ENCODE assay signal across 8 cellular contexts in the genomic region with DNA sequence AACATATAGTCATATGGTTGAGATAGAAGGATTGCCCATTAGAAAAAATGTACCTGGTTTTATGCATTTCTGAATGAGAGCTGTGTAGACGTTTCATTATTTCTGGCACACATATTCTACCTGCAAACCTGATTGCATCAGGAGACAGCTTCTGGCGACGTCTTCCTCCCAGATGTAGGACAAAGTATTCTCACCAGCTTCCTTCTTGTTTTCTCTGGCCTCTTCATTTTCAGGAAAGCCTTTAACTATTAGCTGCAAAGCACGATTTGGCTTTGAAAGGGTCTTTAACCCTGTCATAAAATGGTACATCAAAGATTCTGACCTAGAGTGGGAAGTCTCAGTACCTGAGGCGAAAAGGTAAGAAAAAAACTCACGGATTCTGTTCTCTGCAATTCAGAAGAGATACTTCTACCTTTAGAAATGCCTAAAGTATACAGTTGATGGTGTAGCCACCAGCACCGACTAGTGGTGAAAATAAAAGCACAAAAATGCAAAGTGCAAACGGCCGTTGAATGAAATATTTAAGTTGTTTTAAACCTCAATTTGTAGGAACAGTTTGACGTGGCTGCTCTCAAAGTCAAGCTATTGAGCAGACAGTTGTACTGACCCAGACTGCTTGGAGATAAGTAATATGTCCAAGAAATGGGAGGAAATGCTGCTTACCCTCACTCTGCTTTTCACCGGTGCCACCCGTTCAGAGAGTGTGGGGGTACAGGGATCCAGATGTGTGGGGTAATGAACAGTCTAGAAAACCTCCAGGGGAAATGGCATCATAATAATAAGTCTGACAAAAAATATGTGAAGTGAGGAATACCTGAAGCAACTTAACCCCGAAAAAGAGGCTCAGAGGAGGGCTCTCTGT. TPM values are rescaled to one million over a fixed set of nuclear protein-coding genes. Genes with fewer than 3 reads are reported as not detected.
DNase-seq lines count a peak whose midpoint lies in the region; ATAC-seq, FAIRE-seq and TF ChIP-seq lines count a peak whose summit lies in the region.

No MANE protein-coding gene starts in this region.

- no peak overlapping the region for H3K4me3 ChIP-seq in bronchial epithelial cell (ENCODE audit: low read depth, low read length)
- no peak overlapping the region for H3K4me3 ChIP-seq in thyroid gland (replicated peaks in 1 of 3)

- no peaks in the 10 kb centered on the region for H3K9me3 ChIP-seq in thyroid gland

- ATAC-seq in Right ventricle myocardium superior (ENCODE audit: poor library complexity) = peak; percentile 56
- ATAC-seq in HG03135 (IDR thresholded peaks at IDR 0.05; ENCODE audit: unreplicated experiment) = peak; percentile 72

- no peaks in the 10 kb centered on the region for H3K27me3 ChIP-seq in bronchial epithelial cell (ENCODE audit: control insufficient read depth, insufficient read depth, low read length)
- no peaks in the 10 kb centered on the region for H3K27me3 ChIP-seq in thyroid gland

- no peak for FAIRE-seq in bronchial epithelial cell (lab: Jason Lieb, UNC)

- H3K4me1 ChIP-seq in thyroid gland = no peaks in the 10 kb centered on the region

- TF ChIP-seq POLR2A in thyroid gland (IDR thresholded peaks at IDR 0.05) = no peak

- no peak for DNase-seq in Right ventricle myocardium superior
- DNase-seq in cardiac septum (ENCODE audit: low spot score) = no peak
- peak; percentile 12 for DNase-seq in T-helper 9 cell
- peak; percentile 44 for DNase-seq in bronchial epithelial cell (ENCODE audit: low read depth)
- peak; percentile 48 to 55 for DNase-seq in lung microvascular endothelial cell (ENCODE audit: low read depth in 2 of 2)
- peak; percentile 24 to 28 for DNase-seq in thyroid gland
- DNase-seq in DMS79 (lab: John Stamatoyannopoulos, UW) = no peak

- no peaks in the 10 kb centered on the region for H3K36me3 ChIP-seq in bronchial epithelial cell (ENCODE audit: control insufficient read depth, insufficient read depth, low read length)
- no peaks in the 10 kb centered on the region for H3K36me3 ChIP-seq in thyroid gland

- TF ChIP-seq CTCF in bronchial epithelial cell (IDR thresholded peaks at IDR 0.05; ENCODE audit: insufficient read depth, low read length, severe bottlenecking) = peak; percentile 58
- peak; percentile 48 to 77 (median 62) for TF ChIP-seq CTCF in thyroid gland (IDR thresholded peaks at IDR 0.05)

- 27 to 33% methylated on average over 13 of the region's 13 CpGs for WGBS in thyroid gland, 2 donors

- no peak overlapping the region for H3K27ac ChIP-seq in thyroid gland

- intact Hi-C loops in Right ventricle myocardium superior (cut with DNase I) (loop anchor here (10.0 kb wide), 1 partner anchor 428 kb away; no protein-coding TSS in a partner anchor), cardiac septum (cut with DNase I) (loop anchor here (5.0 to 10.0 kb wide), 3 partner anchors 191 to 436 kb away; partner anchors contain the start of gene IL1RL2), thyroid gland (cut with DNase I) (loop anchor here (10.0 kb wide), 2 partner anchors 188 to 418 kb away; no protein-coding TSS in a partner anchor)

RNA-seq across cellular contexts. Expression of gene IL18RAP, which starts 20.2 kb away (rescaled TPM):
- total RNA-seq in Right ventricle myocardium superior = 0.30 TPM
- 0.70 TPM for total RNA-seq in cardiac septum
- total RNA-seq in bronchial epithelial cell = not detected in 2 replicates
- total RNA-seq in lung microvascular endothelial cell = not detected in 2 replicates
- total RNA-seq in thyroid gland = 1 to 10 TPM; 1.6 to 3.1 (median 2.8) TPM

RNA-seq across cellular contexts. Expression of gene SLC9A4, which starts 29.8 kb away (rescaled TPM):
- total RNA-seq in Right ventricle myocardium superior = not detected
- not detected for total RNA-seq in cardiac septum
- under 0.01 and 0.13 TPM in 2 replicates for total RNA-seq in bronchial epithelial cell
- not detected in 2 replicates for total RNA-seq in lung microvascular endothelial cell
- not detected for total RNA-seq in thyroid gland

Comparison
In these comparisons a context has a peak if more than half of its experiments do, and no peak if none do; other contexts are left out.
1. DNase-seq: peak in T-helper 9 cell (single experiment), bronchial epithelial cell (single experiment), lung microvascular endothelial cell (2 of 2) and thyroid gland (2 of 2); none in Right ventricle myocardium superior (single experiment), cardiac septum (single experiment) and DMS79 (single experiment).